ENCODE assay signal across 17 cellular contexts in the genomic region with DNA sequence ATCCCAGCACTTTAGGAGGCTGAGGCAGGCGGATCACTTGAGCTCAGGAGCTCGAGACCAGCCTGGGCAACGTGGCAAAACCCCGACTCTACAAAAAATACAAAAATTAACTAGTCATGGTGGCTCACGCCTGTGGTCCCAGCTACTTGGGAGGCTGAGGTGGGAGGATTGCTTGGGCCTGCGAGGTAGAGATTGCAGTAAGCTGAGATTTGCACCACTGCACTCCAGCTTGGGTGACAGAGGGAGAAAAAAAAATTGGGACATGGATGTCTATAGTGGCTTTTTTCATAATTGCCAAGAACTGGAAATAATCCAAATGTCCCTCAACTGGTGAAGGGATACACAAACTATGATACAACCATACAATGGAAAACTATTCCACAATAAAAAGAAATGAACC. TPM values are rescaled to one million over a fixed set of nuclear protein-coding genes. Genes with fewer than 3 reads are reported as not detected.
DNase-seq lines count a peak whose midpoint lies in the region; ATAC-seq and TF ChIP-seq lines count a peak whose summit lies in the region.
"Had no signal": no experiment of that assay in that cellular context is flagged by ENCODE, and none has a peak within 500 bp of the region (broad histone marks: within the 10 kb centered on the region; RNA-seq: fewer than 3 reads in every experiment).

No MANE protein-coding gene starts in this region.

- no peak for ATAC-seq in upper lobe of right lung
- no peak for ATAC-seq in GM21360 (IDR thresholded peaks at IDR 0.05; ENCODE audit: unreplicated experiment)
- ATAC-seq: GM23338, HCT116 had no signal

- no peaks in the 10 kb centered on the region for H3K36me3 ChIP-seq in upper lobe of right lung

- DNase-seq in activated CD8-positive, alpha-beta memory T cell treated with anti-CD3 and anti-CD28 coated beads, Interleukin-2, amount 50 U/mL, for 48 hours, result peak; percentile 7
- DNase-seq in activated CD8-positive, alpha-beta memory T cell treated with anti-CD3 and anti-CD28 coated beads, Interleukin-2, amount 50 U/mL, for 4 hours, result no peak
- DNase-seq in coronary artery (ENCODE audit: low spot score), result peak; percentile 50
- peak; percentile 53 for DNase-seq in mesenteric fat pad (ENCODE audit: low spot score)
- peak; percentile 26 for DNase-seq in upper lobe of right lung
- no peak for DNase-seq in NCI-H526 (lab: John Stamatoyannopoulos, UW)
- DNase-seq in DMS114 treated with DMSO at 0.1 percent for 48 hours (lab: John Stamatoyannopoulos, UW; ENCODE audit: unreplicated experiment), result no peak
- DNase-seq: C1 segment of cervical spinal cord; Calu3; CD4-positive, alpha-beta memory T cell; COR-L47; DMS153; DND-41; H9 had no signal

- no peak overlapping the region for H3K27ac ChIP-seq in coronary artery
- H3K27ac ChIP-seq in upper lobe of right lung, result no peak overlapping the region

- TF ChIP-seq CTCF in coronary artery (IDR thresholded peaks at IDR 0.05), result no peak
- TF ChIP-seq CTCF in upper lobe of right lung (IDR thresholded peaks at IDR 0.05), result no peak

- peaks cover 10% of the 10 kb centered on the region for H3K4me1 ChIP-seq in upper lobe of right lung

- peaks cover 52% of the 10 kb centered on the region for H3K27me3 ChIP-seq in upper lobe of right lung

- H3K9me3 ChIP-seq in upper lobe of right lung, result no peaks in the 10 kb centered on the region

- no peak overlapping the region for H3K4me3 ChIP-seq in coronary artery
- H3K4me3 ChIP-seq in upper lobe of right lung, result no peak overlapping the region
- H3K4me3 ChIP-seq: GM23338 had no signal

- intact Hi-C loops in upper lobe of right lung (cut with DNase I), result no loop called here

RNA-seq across cellular contexts. Expression of gene OSBPL7, which starts 28.6 kb away (rescaled TPM):
- total RNA-seq in mesenteric fat pad, result 5.1 TPM
- 14.4 TPM for total RNA-seq in upper lobe of right lung

RNA-seq across cellular contexts. Expression of gene MRPL10, which starts 38.4 kb away (rescaled TPM):
- total RNA-seq in mesenteric fat pad, result 33.5 TPM
- 29.2 TPM for total RNA-seq in upper lobe of right lung

RNA-seq across cellular contexts. Expression of gene LRRC46, which starts 38.5 kb away (rescaled TPM):
- total RNA-seq in mesenteric fat pad (not detected), upper lobe of right lung (1.1 TPM)

RNA-seq across cellular contexts. Expression of gene SCRN2, which starts 48.1 kb away (rescaled TPM):
- total RNA-seq in mesenteric fat pad, result 70.6 TPM
- total RNA-seq in upper lobe of right lung, result 30.5 TPM

RNA-seq across cellular contexts. Expression of gene SP6, which starts 58.0 kb away (rescaled TPM):
- total RNA-seq in mesenteric fat pad (1.9 TPM), upper lobe of right lung (8.5 TPM)
- total RNA-seq: CD4-positive, alpha-beta memory T cell had no signal

Comparison
In these comparisons a context has a peak if more than half of its experiments do, and no peak if none do; other contexts are left out.
1. DNase-seq: peak in activated CD8-positive, alpha-beta memory T cell treated with anti-CD3 and anti-CD28 coated beads, Interleukin-2, amount 50 U/mL, for 48 hours (single experiment), coronary artery (single experiment), mesenteric fat pad (single experiment) and upper lobe of right lung (single experiment); none in activated CD8-positive, alpha-beta memory T cell treated with anti-CD3 and anti-CD28 coated beads, Interleukin-2, amount 50 U/mL, for 4 hours (single experiment), NCI-H526 (0 of 2) and DMS114 treated with DMSO at 0.1 percent for 48 hours (single experiment).